Comparison of ENCODE assay signal across 26 cellular contexts in the genomic region with DNA sequence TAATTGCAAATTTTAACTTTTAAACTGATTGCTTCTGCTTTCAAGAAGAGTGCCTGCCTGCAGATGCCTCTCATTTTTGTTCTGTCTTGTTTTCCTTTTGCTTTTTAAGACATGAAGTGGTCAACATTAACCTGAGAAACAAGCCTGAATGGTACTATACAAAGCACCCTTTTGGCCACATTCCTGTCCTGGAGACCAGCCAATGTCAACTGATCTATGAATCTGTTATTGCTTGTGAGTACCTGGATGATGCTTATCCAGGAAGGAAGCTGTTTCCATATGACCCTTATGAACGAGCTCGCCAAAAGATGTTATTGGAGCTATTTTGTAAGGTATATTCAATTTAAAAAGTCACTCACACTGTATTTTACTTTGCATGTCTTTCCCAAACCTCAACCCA. TPM values are rescaled to one million over a fixed set of nuclear protein-coding genes. Genes with fewer than 3 reads are reported as not detected.
DNase-seq lines count a peak whose midpoint lies in the region; ATAC-seq and TF ChIP-seq lines count a peak whose summit lies in the region.
"Had no signal": no experiment of that assay in that cellular context is flagged by ENCODE, and none has a peak within 500 bp of the region (broad histone marks: within the 10 kb centered on the region; RNA-seq: fewer than 3 reads in every experiment).

No MANE protein-coding gene starts in this region.

- H3K4me1 ChIP-seq in transverse colon = peaks cover 0 to 11% (median 7%) of the 10 kb centered on the region in 4 donors
- H3K4me1 ChIP-seq: ascending aorta had no signal

- no peaks in the 10 kb centered on the region for H3K36me3 ChIP-seq in transverse colon
- H3K36me3 ChIP-seq: ascending aorta, esophagus muscularis mucosa, heart left ventricle, ovary, right atrium auricular region, spleen had no signal

- TF ChIP-seq CTCF in VCaP (conservative IDR thresholded peaks at IDR 0.05) (no peak), transverse colon (IDR thresholded peaks at IDR 0.05) (no peak)

- H3K27ac ChIP-seq in VCaP (peak overlapping the region; percentile 95), transverse colon (no peak overlapping the region)
- H3K27ac ChIP-seq: ascending aorta, esophagus muscularis mucosa, foreskin keratinocyte, heart left ventricle, ovary, right atrium auricular region, spleen had no signal

- no peak for ATAC-seq in GM18861 (IDR thresholded peaks at IDR 0.05; ENCODE audit: unreplicated experiment)
- ATAC-seq: activated CD8-positive, alpha-beta T cell treated with anti-CD3 and anti-CD28 coated beads, Interleukin-2, amount 10 ng/mL, durations not matched to agents 7 days and 5 days; foreskin keratinocyte; heart left ventricle had no signal

- H3K4me3 ChIP-seq in transverse colon = no peak overlapping the region
- H3K4me3 ChIP-seq: ascending aorta, esophagus muscularis mucosa, heart left ventricle, ovary, right atrium auricular region, spleen had no signal

- 31 to 79% methylated on average over 2 of the region's 2 CpGs for WGBS in transverse colon (ENCODE audit: low coverage in 1 of 2), 2 donors

- no peaks in the 10 kb centered on the region for H3K9me3 ChIP-seq in transverse colon
- H3K9me3 ChIP-seq: ascending aorta, esophagus muscularis mucosa, heart left ventricle, ovary, right atrium auricular region, SK-N-SH, spleen had no signal

- peaks cover 8% of the 10 kb centered on the region for H3K27me3 ChIP-seq in transverse colon
- H3K27me3 ChIP-seq: ascending aorta, foreskin keratinocyte, ovary, right atrium auricular region had no signal

- in situ Hi-C loops in transverse colon (cut with MboI; ENCODE audit: low pct_ligation_motif_present in 1 of 4, low pct_unique_long_range_greater_than_20kb in 1 of 4, low sequenced_read_pairs in 3 of 4) = no loop called here

- DNase-seq in NCI-H1092 (lab: John Stamatoyannopoulos, UW) = peak; percentile 73
- DNase-seq in NCI-H2196 treated with DMSO at 0.1 percent for 48 hours (lab: John Stamatoyannopoulos, UW; ENCODE audit: unreplicated experiment) = peak; percentile 10
- peak; percentile 48 for DNase-seq in transverse colon
- DNase-seq in activated gamma-delta T cell (lab: John Stamatoyannopoulos, UW) = no peak
- no peak for DNase-seq in posterior vena cava (ENCODE audit: low spot score)
- DNase-seq: activated CD8-positive, alpha-beta T cell treated with anti-CD3 and anti-CD28 coated beads, Interleukin-2, amount 10 ng/mL, durations not matched to agents 7 days and 5 days; activated naive CD8-positive, alpha-beta T cell treated with anti-CD3 and anti-CD28 coated beads, Interleukin-2, amount 10 ng/mL, durations not matched to agents 7 days and 5 days; activated T-cell treated with anti-CD3 and anti-CD28 coated beads for 4 hours; C1 segment of cervical spinal cord; Calu3; caudate nucleus; endodermal cell; foreskin keratinocyte; heart left ventricle; NCI-H2081 treated with DMSO at 0.1 percent for 48 hours; nephron progenitor cell; OCI-M1; ovary; SK-N-SH; spleen had no signal

- no peak for TF ChIP-seq POLR2A in transverse colon (IDR thresholded peaks at IDR 0.05)

- TF ChIP-seq EP300 in transverse colon (IDR thresholded peaks at IDR 0.05; ENCODE audit: low read depth) = no peak

- intact Hi-C loops in transverse colon (cut with DNase I; ENCODE audit: low total_unique reads) (no loop called here), posterior vena cava (cut with DNase I) (no loop called here)

RNA-seq across cellular contexts. Expression of a gene that starts 8.8 kb away (rescaled TPM):
- 10 to 100 TPM in 2 of 4 donors, 1 to 10 TPM in 2; 1.9 to 17.1 (median 10.6) TPM for total RNA-seq in transverse colon
- total RNA-seq in posterior vena cava = 1 to 10 TPM in 1 of 2 donors, under 1 TPM in 1; 0.48 to 1.9 TPM
- total RNA-seq: ascending aorta, H4 had no signal

RNA-seq across cellular contexts. Expression of a gene that starts 23.1 kb away (rescaled TPM):
- total RNA-seq in transverse colon (10 to 100 TPM; 21.3 to 66.2 (median 45.9) TPM), posterior vena cava (100 to 1,000 TPM in 1 of 2 donors, 10 to 100 TPM in 1; 81.8 to 117 TPM)

RNA-seq across cellular contexts. Expression of a gene that starts 45.6 kb away (rescaled TPM):
- total RNA-seq in transverse colon (under 1 TPM in 3 of 4 donors, not detected in 1; 0.16 to 1.00 (median 0.68) TPM), posterior vena cava (under 1 TPM; 0.24 to 0.28 TPM)

Comparison
In these comparisons a context has a peak if more than half of its experiments do, and no peak if none do; other contexts are left out.
1. DNase-seq: peak in NCI-H1092 (single experiment), NCI-H2196 treated with DMSO at 0.1 percent for 48 hours (single experiment) and transverse colon (single experiment); none in activated gamma-delta T cell (single experiment) and posterior vena cava (single experiment).